Comparison of ENCODE assay signal across 11 cellular contexts in genomic region chr11:72244317-72245231, GRCh38. TPM values are rescaled to one million over a fixed set of nuclear protein-coding genes. Genes with fewer than 3 reads are reported as not detected.
DNase-seq lines count a peak whose midpoint lies in the region; ATAC-seq and TF ChIP-seq lines count a peak whose summit lies in the region.
"Had no signal": no experiment of that assay in that cellular context is flagged by ENCODE, and none has a peak within 500 bp of the region (broad histone marks: within the 10 kb centered on the region; RNA-seq: fewer than 3 reads in every experiment).

No MANE protein-coding gene starts in this region.

- ATAC-seq in CD4-positive, alpha-beta T cell (ENCODE audit: poor library complexity): peak; percentile 41
- ATAC-seq in HG02970 (IDR thresholded peaks at IDR 0.05; ENCODE audit: low FRiP score, unreplicated experiment) (no peak), HG03095 (IDR thresholded peaks at IDR 0.05; ENCODE audit: unreplicated experiment) (no peak)
- ATAC-seq: gastroesophageal sphincter had no signal

- H3K23ac ChIP-seq in trophoblast cell (ENCODE audit: low read length): peak overlapping the region; percentile 20

- no peaks in the 10 kb centered on the region for H3K9me3 Mint-ChIP-seq in CD4-positive, alpha-beta T cell

- peaks cover 5% of the 10 kb centered on the region for H3K79me1 ChIP-seq in trophoblast cell (ENCODE audit: low read length)

- no peak overlapping the region for H3K4ac ChIP-seq in trophoblast cell (ENCODE audit: low read depth, low read length)

- H3K27ac ChIP-seq in CD4-positive, alpha-beta T cell (ENCODE audit: low read depth, low read length): no peak overlapping the region
- H3K27ac ChIP-seq in HUES48 (ENCODE audit: low read depth, low read length) (no peak overlapping the region), trophoblast cell (ENCODE audit: low read depth, low read length) (no peak overlapping the region)
- H3K27ac ChIP-seq: gastroesophageal sphincter, tibial nerve had no signal

- no peaks in the 10 kb centered on the region for H3K9me3 ChIP-seq in CD4-positive, alpha-beta T cell (ENCODE audit: control insufficient read depth, low read length)
- H3K9me3 ChIP-seq in HUES48 (ENCODE audit: control insufficient read depth, insufficient read depth, low read length) (no peaks in the 10 kb centered on the region), trophoblast cell (ENCODE audit: insufficient read depth, low read depth, low read length) (peaks cover 5% of the 10 kb centered on the region)
- H3K9me3 ChIP-seq: gastroesophageal sphincter, tibial nerve had no signal

- no peak overlapping the region for H2BK120ac ChIP-seq in trophoblast cell (ENCODE audit: insufficient read depth, low read length, poor library complexity)

- H2AK5ac ChIP-seq in trophoblast cell (ENCODE audit: low read length): no peak overlapping the region

- H3K36me3 ChIP-seq in HUES48 (ENCODE audit: control insufficient read depth, insufficient read depth, low read length) (no peaks in the 10 kb centered on the region), trophoblast cell (ENCODE audit: control insufficient read depth in 1 of 2, insufficient read depth in 2 of 2, low read length in 2 of 2) (no peaks in the 10 kb centered on the region)
- H3K36me3 ChIP-seq: gastroesophageal sphincter, tibial nerve had no signal

- peak overlapping the region; percentile 45 for H4K12ac ChIP-seq in trophoblast cell (ENCODE audit: low read depth, low read length)

- no peak overlapping the region for H3K9ac ChIP-seq in HUES48 (ENCODE audit: low read depth, low read length)
- no peak overlapping the region for H3K9ac ChIP-seq in trophoblast cell (ENCODE audit: low read length)

- H3K4me3 ChIP-seq in HUES48 (ENCODE audit: low read depth, low read length) (peak overlapping the region; percentile 68), fibroblast of villous mesenchyme (ENCODE audit: low read depth, low read length) (peak overlapping the region; percentile 30), trophoblast cell (ENCODE audit: low read depth, low read length) (peak overlapping the region; percentile 21)

- no peak overlapping the region for H4K8ac ChIP-seq in trophoblast cell (ENCODE audit: low read depth, low read length)

- TF ChIP-seq CTCF in CD4-positive, alpha-beta T cell (IDR thresholded peaks at IDR 0.05): no peak
- no peak for TF ChIP-seq CTCF in fibroblast of villous mesenchyme (IDR thresholded peaks at IDR 0.05; ENCODE audit: insufficient read depth, low read depth, low read length)

- H3K36me3 Mint-ChIP-seq in CD4-positive, alpha-beta T cell (ENCODE audit: low read depth): no peaks in the 10 kb centered on the region

- H3K14ac ChIP-seq in trophoblast cell (ENCODE audit: low read length): no peak overlapping the region

- POLR2A ChIA-PET in CD4-positive, alpha-beta T cell (lab: Charles Lee): no interaction called here

- peak overlapping the region; percentile 54 for H3K4me2 ChIP-seq in trophoblast cell (ENCODE audit: low read length)

- intact Hi-C loops in CD4-positive, alpha-beta T cell (cut with DNase I, micrococcal nuclease): no loop called here

- peaks cover 83% of the 10 kb centered on the region for H3K27me3 ChIP-seq in CD4-positive, alpha-beta T cell (ENCODE audit: control insufficient read depth, insufficient read depth, low read length)
- H3K27me3 ChIP-seq in HUES48 (ENCODE audit: control insufficient read depth, insufficient read depth, low read length) (peaks cover 97% of the 10 kb centered on the region), trophoblast cell (ENCODE audit: insufficient read depth, low read length) (peaks cover 48% of the 10 kb centered on the region)

- H3K4me3 Mint-ChIP-seq in CD4-positive, alpha-beta T cell: no peak overlapping the region

- peaks cover 32% of the 10 kb centered on the region for H3K4me1 Mint-ChIP-seq in CD4-positive, alpha-beta T cell (ENCODE audit: low read depth)

- H3K18ac ChIP-seq in trophoblast cell (ENCODE audit: low read length): no peak overlapping the region

- no peak for DNase-seq in CD4-positive, alpha-beta T cell
- DNase-seq in fibroblast of villous mesenchyme (ENCODE audit: low read depth): no peak
- no peak for DNase-seq in trophoblast cell
- DNase-seq in hepatic stellate cell (ENCODE audit: low spot score): no peak
- DNase-seq: NCI-H1092 had no signal

- no peaks in the 10 kb centered on the region for H3K79me2 ChIP-seq in trophoblast cell (ENCODE audit: control insufficient read depth, insufficient read depth, low read length, poor library complexity)

- H3K27me3 Mint-ChIP-seq in CD4-positive, alpha-beta T cell: peaks cover 44% of the 10 kb centered on the region

- no peak overlapping the region for H2BK12ac ChIP-seq in trophoblast cell (ENCODE audit: low read length)

- H2AFZ ChIP-seq in trophoblast cell (ENCODE audit: insufficient read depth, low read length, poor library complexity): peak overlapping the region; percentile 56

- H3K4me1 ChIP-seq in HUES48 (ENCODE audit: control insufficient read depth, insufficient read depth, low read length): peaks cover 16% of the 10 kb centered on the region
- H3K4me1 ChIP-seq in trophoblast cell (ENCODE audit: control insufficient read depth in 1 of 2, insufficient read depth in 2 of 2, low read length in 2 of 2): peaks cover 9 to 23% of the 10 kb centered on the region in 2 experiments

- WGBS in trophoblast cell (ENCODE audit: extremely low coverage, insufficient coverage, insufficient read length): no CpG with 5 or more reads among the region's 49 CpGs

- H4K91ac ChIP-seq in trophoblast cell (ENCODE audit: low read depth, low read length): no peak overlapping the region

- no peak overlapping the region for H3K27ac Mint-ChIP-seq in CD4-positive, alpha-beta T cell

- CTCF ChIA-PET in CD4-positive, alpha-beta T cell (lab: Charles Lee): no interaction called here

- H2BK5ac ChIP-seq in trophoblast cell (ENCODE audit: low read depth, low read length, poor library complexity): no peak overlapping the region

RNA-seq across cellular contexts. Expression of gene PHOX2A, which starts 0.6 kb away (rescaled TPM):
- not detected for total RNA-seq in CD4-positive, alpha-beta T cell
- total RNA-seq in fibroblast of villous mesenchyme: not detected in 2 replicates
- 9.5 and 11.0 TPM in 2 replicates for polyA plus RNA-seq in trophoblast cell (2013)
- total RNA-seq: Daoy, tibial nerve had no signal

RNA-seq across cellular contexts. Expression of gene INPPL1, which starts 20.0 kb away (rescaled TPM):
- 100 to 1,000 TPM; 124 to 128 TPM for total RNA-seq in CD4-positive, alpha-beta T cell
- 123 and 163 TPM in 2 replicates for total RNA-seq in fibroblast of villous mesenchyme
- polyA plus RNA-seq in trophoblast cell (2013): 128 and 130 TPM in 2 replicates

RNA-seq across cellular contexts. Expression of gene FOLR2, which starts 28.0 kb away (rescaled TPM):
- total RNA-seq in CD4-positive, alpha-beta T cell: not detected
- total RNA-seq in fibroblast of villous mesenchyme: not detected in 2 replicates
- not detected in 2 replicates for polyA plus RNA-seq in trophoblast cell (2013)
- total RNA-seq: Daoy had no signal

RNA-seq across cellular contexts. Expression of gene FOLR1, which starts 52.6 kb away (rescaled TPM):
- total RNA-seq in CD4-positive, alpha-beta T cell: not detected
- total RNA-seq in fibroblast of villous mesenchyme: not detected in 2 replicates
- polyA plus RNA-seq in trophoblast cell (2013): 33.1 and 40.4 TPM in 2 replicates
- total RNA-seq: Daoy had no signal
